In the genomic region with DNA sequence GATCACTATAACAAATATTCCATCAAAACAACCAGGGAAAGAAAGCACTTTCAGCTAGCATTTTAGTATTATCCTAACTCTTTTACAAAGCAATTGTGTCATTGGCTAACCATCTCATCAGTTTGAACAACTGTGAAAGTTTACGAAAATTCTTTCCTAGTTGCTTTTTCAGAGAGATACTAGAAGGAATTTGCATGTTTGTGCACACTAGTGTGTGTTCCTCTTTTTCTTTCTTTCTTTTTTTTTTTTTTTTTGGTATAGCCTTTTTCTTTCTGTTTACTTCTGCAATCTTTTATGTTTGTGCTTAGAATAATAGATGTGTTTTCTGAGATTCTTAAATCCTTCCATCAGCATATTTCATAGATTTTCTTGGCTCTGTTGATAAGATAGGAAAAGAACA, we compare ENCODE assay signal across 22 cellular contexts.
DNase-seq lines count a peak whose midpoint lies in the region; ATAC-seq and TF ChIP-seq lines count a peak whose summit lies in the region.
"Had no signal": no experiment of that assay in that cellular context is flagged by ENCODE, and none has a peak within 500 bp of the region (broad histone marks: within the 10 kb centered on the region; RNA-seq: fewer than 3 reads in every experiment).

No MANE protein-coding gene starts in this region.

- H3K4me1 Mint-ChIP-seq in nephron: peaks cover 38% of the 10 kb centered on the region
- H3K4me1 Mint-ChIP-seq in activated CD8-positive, alpha-beta T cell treated with anti-CD3 and anti-CD28 coated beads, Interleukin-2, amount 10 ng/mL, durations not matched to agents 7 days and 5 days (ENCODE audit: low read depth): no peaks in the 10 kb centered on the region
- H3K4me1 Mint-ChIP-seq: CD14-positive monocyte, T-helper 17 cell had no signal

- peak; percentile 36 for ATAC-seq in GM18502 (IDR thresholded peaks at IDR 0.05; ENCODE audit: poor library complexity, unreplicated experiment)
- ATAC-seq in GM21367 (IDR thresholded peaks at IDR 0.05; ENCODE audit: unreplicated experiment): peak; percentile 39
- ATAC-seq in HG03378 (IDR thresholded peaks at IDR 0.05; ENCODE audit: unreplicated experiment): peak; percentile 48
- ATAC-seq in activated CD8-positive, alpha-beta T cell treated with anti-CD3 and anti-CD28 coated beads, Interleukin-2, amount 10 ng/mL, durations not matched to agents 7 days and 5 days: no peak
- ATAC-seq: T-helper 17 cell had no signal

- no peak for DNase-seq in activated CD8-positive, alpha-beta T cell treated with anti-CD3 and anti-CD28 coated beads, Interleukin-2, amount 10 ng/mL, durations not matched to agents 7 days and 5 days
- no peak for DNase-seq in activated CD4-positive, alpha-beta T cell treated with anti-CD3 and anti-CD28 coated beads, Interleukin-2, amount 50 U/mL, for 4 hours
- DNase-seq in prostate gland (ENCODE audit: low spot score) (no peak), D341Med (ENCODE audit: low spot score) (no peak)
- DNase-seq: DMS153; EL; HFFc6; IMR-90; MM.1S; NCI-H1105; NCI-H1694 treated with DMSO at 0.1 percent for 48 hours; NCI-H446; NK-92 treated with Interleukin-12 subunit alpha and Interleukin-12 subunit beta, amount 100 ng/mL, for 24 hours; OCI-M1; RPMI8226; SIG-M5; T-helper 17 cell had no signal

- no peaks in the 10 kb centered on the region for H3K36me3 Mint-ChIP-seq in nephron (ENCODE audit: low read depth)
- no peaks in the 10 kb centered on the region for H3K36me3 Mint-ChIP-seq in activated CD8-positive, alpha-beta T cell treated with anti-CD3 and anti-CD28 coated beads, Interleukin-2, amount 10 ng/mL, durations not matched to agents 7 days and 5 days (ENCODE audit: low read depth)
- H3K36me3 Mint-ChIP-seq: CD14-positive monocyte had no signal

- H3K9me3 Mint-ChIP-seq in nephron: peaks cover 3% of the 10 kb centered on the region
- H3K9me3 Mint-ChIP-seq in activated CD8-positive, alpha-beta T cell treated with anti-CD3 and anti-CD28 coated beads, Interleukin-2, amount 10 ng/mL, durations not matched to agents 7 days and 5 days (ENCODE audit: insufficient read depth): no peaks in the 10 kb centered on the region

- no peak overlapping the region for H3K4me3 Mint-ChIP-seq in nephron
- H3K4me3 Mint-ChIP-seq in activated CD8-positive, alpha-beta T cell treated with anti-CD3 and anti-CD28 coated beads, Interleukin-2, amount 10 ng/mL, durations not matched to agents 7 days and 5 days: no peak overlapping the region
- H3K4me3 Mint-ChIP-seq: CD14-positive monocyte, HFFc6, T-helper 17 cell had no signal

- no peaks in the 10 kb centered on the region for H3K27me3 Mint-ChIP-seq in nephron (ENCODE audit: low read depth)
- no peaks in the 10 kb centered on the region for H3K27me3 Mint-ChIP-seq in activated CD8-positive, alpha-beta T cell treated with anti-CD3 and anti-CD28 coated beads, Interleukin-2, amount 10 ng/mL, durations not matched to agents 7 days and 5 days (ENCODE audit: low read depth)
- H3K27me3 Mint-ChIP-seq: T-helper 17 cell had no signal

- no peak overlapping the region for H3K27ac ChIP-seq in prostate gland

- CTCF ChIA-PET in activated CD8-positive, alpha-beta T cell treated with anti-CD3 and anti-CD28 coated beads, Interleukin-2, amount 10 ng/mL, durations not matched to agents 7 days and 5 days (lab: Charles Lee): no interaction called here

- intact Hi-C loops in prostate gland (cut with DNase I): no loop called here

- H3K9me3 ChIP-seq in prostate gland: no peaks in the 10 kb centered on the region

- POLR2A ChIA-PET in activated CD8-positive, alpha-beta T cell treated with anti-CD3 and anti-CD28 coated beads, Interleukin-2, amount 10 ng/mL, durations not matched to agents 7 days and 5 days (lab: Charles Lee): no interaction called here

- no peaks in the 10 kb centered on the region for H3K4me1 ChIP-seq in prostate gland (replicated peaks)

- H3K27me3 ChIP-seq in prostate gland (replicated peaks; ENCODE audit: insufficient read depth): no peaks in the 10 kb centered on the region

- no peak overlapping the region for H3K4me3 ChIP-seq in prostate gland

- H3K36me3 ChIP-seq in prostate gland: no peaks in the 10 kb centered on the region

- peak overlapping the region in 2 of 3 experiments; percentile 18 to 44 for H3K27ac Mint-ChIP-seq in nephron
- no peak overlapping the region for H3K27ac Mint-ChIP-seq in activated CD8-positive, alpha-beta T cell treated with anti-CD3 and anti-CD28 coated beads, Interleukin-2, amount 10 ng/mL, durations not matched to agents 7 days and 5 days
- H3K27ac Mint-ChIP-seq: CD14-positive monocyte, HFFc6, T-helper 17 cell had no signal

- WGBS in prostate gland: 59% methylated on average over 1 of the region's 1 CpG

- TF ChIP-seq CTCF in nephron (IDR thresholded peaks at IDR 0.05; ENCODE audit: unreplicated experiment in 3 of 3) (no peak), prostate gland (IDR thresholded peaks at IDR 0.05) (no peak)

- no peak for TF ChIP-seq POLR2A in prostate gland (IDR thresholded peaks at IDR 0.05)
